9 cellular contexts compared by ENCODE assay signal in the genomic region with DNA sequence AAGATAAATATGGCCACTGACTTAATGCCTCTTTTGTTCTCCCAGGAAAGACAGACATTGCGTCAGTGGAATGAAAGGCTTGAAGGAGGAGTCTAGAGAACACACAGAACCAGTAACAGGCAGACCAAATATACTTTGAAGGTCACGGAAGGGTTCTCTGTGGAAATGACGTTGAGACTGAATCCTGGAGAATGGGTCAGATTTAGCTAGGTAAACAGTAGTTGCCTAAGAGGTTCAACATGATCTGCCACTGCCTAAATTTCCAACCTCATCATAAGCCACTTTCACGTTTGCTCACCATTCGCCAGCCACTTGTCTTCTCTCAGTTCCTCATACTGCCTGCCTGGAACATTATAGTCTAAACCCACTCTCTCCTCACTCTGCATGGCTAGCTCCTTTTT. TPM values are rescaled to one million over a fixed set of nuclear protein-coding genes. Genes with fewer than 3 reads are reported as not detected.
DNase-seq lines count a peak whose midpoint lies in the region; ATAC-seq and TF ChIP-seq lines count a peak whose summit lies in the region.
"Had no signal": no experiment of that assay in that cellular context is flagged by ENCODE, and none has a peak within 500 bp of the region (broad histone marks: within the 10 kb centered on the region; RNA-seq: fewer than 3 reads in every experiment).

No MANE protein-coding gene starts in this region.

- no peak overlapping the region for H3K27ac Mint-ChIP-seq in type B pancreatic cell
- no peak overlapping the region for H3K27ac Mint-ChIP-seq in HFFc6
- H3K27ac Mint-ChIP-seq in activated naive CD8-positive, alpha-beta T cell treated with anti-CD3 and anti-CD28 coated beads for 36 hours, result no peak overlapping the region

- H3K4me1 ChIP-seq in gastrocnemius medialis, result no peaks in the 10 kb centered on the region

- DNase-seq in GM06990 (ENCODE audit: extremely low read depth, insufficient read length), result peak; percentile 66
- DNase-seq in type B pancreatic cell (ENCODE audit: extremely low spot score, unreplicated experiment), result no peak
- no peak for DNase-seq in HFFc6
- DNase-seq in gastrocnemius medialis, result no peak
- DNase-seq in activated naive CD8-positive, alpha-beta T cell treated with anti-CD3 and anti-CD28 coated beads for 36 hours, result no peak

- TF ChIP-seq POLR2A in gastrocnemius medialis (IDR thresholded peaks at IDR 0.05), result no peak

- intact Hi-C loops in gastrocnemius medialis (cut with DNase I; ENCODE audit: low total_unique reads), result no loop called here

- in situ Hi-C loops in gastrocnemius medialis (cut with MboI; ENCODE audit: low sequenced_read_pairs in 4 of 4), result no loop called here

- H3K36me3 ChIP-seq in GM06990 (ENCODE audit: control insufficient read depth, insufficient read depth, low read length), result no peaks in the 10 kb centered on the region
- H3K36me3 ChIP-seq in gastrocnemius medialis, result no peaks in the 10 kb centered on the region

- H3K27me3 Mint-ChIP-seq in type B pancreatic cell (no peaks in the 10 kb centered on the region), HFFc6 (ENCODE audit: insufficient read depth) (no peaks in the 10 kb centered on the region; the same call in 1 of the 2 replicates)
- no peaks in the 10 kb centered on the region for H3K27me3 Mint-ChIP-seq in activated naive CD8-positive, alpha-beta T cell treated with anti-CD3 and anti-CD28 coated beads for 36 hours
- H3K27me3 Mint-ChIP-seq: brain had no signal

- TF ChIP-seq CTCF in GM06990 (IDR thresholded peaks at IDR 0.05; ENCODE audit: insufficient read depth, low read length, poor library complexity, severe bottlenecking) (no peak), type B pancreatic cell (conservative IDR thresholded peaks at IDR 0.05) (no peak), HFFc6 (IDR thresholded peaks at IDR 0.05) (no peak), gastrocnemius medialis (IDR thresholded peaks at IDR 0.05 in 4 of 5, conservative IDR thresholded peaks at IDR 0.05 in 1 of 5) (no peak)

- peak; percentile 98 for ATAC-seq in GM21423 (IDR thresholded peaks at IDR 0.05; ENCODE audit: unreplicated experiment)
- peak; percentile 96 for ATAC-seq in HG03354 (IDR thresholded peaks at IDR 0.05; ENCODE audit: poor library complexity, severe bottlenecking, unreplicated experiment)
- peak; percentile 84 for ATAC-seq in esophagus mucosa
- no peak for ATAC-seq in gastrocnemius medialis

- H3K27me3 ChIP-seq in GM06990 (replicated peaks; ENCODE audit: control insufficient read depth, insufficient read depth, low read length) (no peaks in the 10 kb centered on the region), gastrocnemius medialis (no peaks in the 10 kb centered on the region)

- H3K4me3 ChIP-seq in GM06990 (replicated peaks; ENCODE audit: low read depth, low read length), result no peak overlapping the region
- no peak overlapping the region for H3K4me3 ChIP-seq in gastrocnemius medialis

- no peaks in the 10 kb centered on the region for H3K9me3 Mint-ChIP-seq in type B pancreatic cell
- H3K9me3 Mint-ChIP-seq in HFFc6, result no peaks in the 10 kb centered on the region
- no peaks in the 10 kb centered on the region for H3K9me3 Mint-ChIP-seq in activated naive CD8-positive, alpha-beta T cell treated with anti-CD3 and anti-CD28 coated beads for 36 hours
- H3K9me3 Mint-ChIP-seq: brain had no signal

- H3K4me3 Mint-ChIP-seq in type B pancreatic cell (no peak overlapping the region), HFFc6 (no peak overlapping the region)
- H3K4me3 Mint-ChIP-seq in activated naive CD8-positive, alpha-beta T cell treated with anti-CD3 and anti-CD28 coated beads for 36 hours, result no peak overlapping the region
- H3K4me3 Mint-ChIP-seq: brain had no signal

- H3K4me1 Mint-ChIP-seq in type B pancreatic cell (ENCODE audit: unreplicated experiment), result no peaks in the 10 kb centered on the region
- no peaks in the 10 kb centered on the region for H3K4me1 Mint-ChIP-seq in HFFc6 (ENCODE audit: low read depth)
- no peaks in the 10 kb centered on the region for H3K4me1 Mint-ChIP-seq in activated naive CD8-positive, alpha-beta T cell treated with anti-CD3 and anti-CD28 coated beads for 36 hours

- H3K36me3 Mint-ChIP-seq in type B pancreatic cell, result no peaks in the 10 kb centered on the region
- H3K36me3 Mint-ChIP-seq in HFFc6 (ENCODE audit: low read depth), result no peaks in the 10 kb centered on the region
- no peaks in the 10 kb centered on the region for H3K36me3 Mint-ChIP-seq in activated naive CD8-positive, alpha-beta T cell treated with anti-CD3 and anti-CD28 coated beads for 36 hours
- H3K36me3 Mint-ChIP-seq: brain had no signal

- no peaks in the 10 kb centered on the region for H3K9me3 ChIP-seq in gastrocnemius medialis

- H3K27ac ChIP-seq in gastrocnemius medialis, result no peak overlapping the region

RNA-seq across cellular contexts. Expression of gene PLA2G4A, which starts 20.5 kb away (rescaled TPM):
- total RNA-seq in esophagus mucosa (8.4 TPM), type B pancreatic cell (ENCODE audit: low replicate concordance) (2.8 and 2.9 TPM in 2 replicates), gastrocnemius medialis (under 1 TPM; 0.44 to 0.95 (median 0.75) TPM)
- total RNA-seq in HFFc6 (2021; fragmentation: NEBNext Ultra II Directional; extraction: Animal tissue kit (Norgen Biotek cat#: 25700)), result under 1 TPM; 0.25 to 0.90 (median 0.45) TPM
- total RNA-seq in activated naive CD8-positive, alpha-beta T cell treated with anti-CD3 and anti-CD28 coated beads for 36 hours, result under 1 TPM; 0.37 to 0.48 TPM

Comparison
In these comparisons a context has a peak if more than half of its experiments do, and no peak if none do; other contexts are left out.
1. ATAC-seq: peak in GM21423 (single experiment), HG03354 (single experiment) and esophagus mucosa (single experiment); none in gastrocnemius medialis (0 of 2).